Comparison of ENCODE assay signal across 9 cellular contexts in genomic region chr3:71723452-71724170, GRCh38. TPM values are rescaled to one million over a fixed set of nuclear protein-coding genes. Genes with fewer than 3 reads are reported as not detected.
DNase-seq lines count a peak whose midpoint lies in the region; ATAC-seq and TF ChIP-seq lines count a peak whose summit lies in the region.
"Had no signal": no experiment of that assay in that cellular context is flagged by ENCODE, and none has a peak within 500 bp of the region (broad histone marks: within the 10 kb centered on the region; RNA-seq: fewer than 3 reads in every experiment).

No MANE protein-coding gene starts in this region.

- H3K27me3 ChIP-seq in Loucy (ENCODE audit: insufficient read depth, low read length, poor library complexity, severe bottlenecking), result no peaks in the 10 kb centered on the region

- H3K9ac ChIP-seq in Loucy (ENCODE audit: low read depth, low read length, poor library complexity, severe bottlenecking), result peak overlapping the region; percentile 62

- peaks cover 15% of the 10 kb centered on the region for H3K27me3 Mint-ChIP-seq in chondrocyte (ENCODE audit: low read depth)

- H3K4me3 ChIP-seq in Loucy (ENCODE audit: low read length, poor library complexity, severe bottlenecking), result peak overlapping the region; percentile 76
- peak overlapping the region in 6 of 7 experiments; percentile 63 to 81 (median 74) for H3K4me3 ChIP-seq in skin epidermis

- peaks cover 4% of the 10 kb centered on the region for H3K36me3 Mint-ChIP-seq in chondrocyte (ENCODE audit: low read depth)

- peak overlapping the region; percentile 73 for H3K4me3 Mint-ChIP-seq in chondrocyte (ENCODE audit: unreplicated experiment)

- H3K27ac ChIP-seq in skin epidermis, result peak overlapping the region in 7 of 21 experiments; percentile 53 to 90 (median 81)

- intact Hi-C loops in head of caudate nucleus (cut with DNase I), result no loop called here

- H3K9me3 Mint-ChIP-seq in chondrocyte (ENCODE audit: low read depth), result no peaks in the 10 kb centered on the region

- H3K9me2 ChIP-seq in Loucy (replicated peaks; ENCODE audit: low read depth, low read length), result no peaks in the 10 kb centered on the region

- H3K4me1 ChIP-seq in Loucy (ENCODE audit: insufficient read depth, low read length, poor library complexity, severe bottlenecking), result peaks cover 65% of the 10 kb centered on the region

- H3K36me3 ChIP-seq in Loucy (ENCODE audit: insufficient read depth, low read length), result no peaks in the 10 kb centered on the region

- H3K79me2 ChIP-seq in Loucy (ENCODE audit: insufficient read depth, low read length), result peaks cover 11% of the 10 kb centered on the region

- H3F3A ChIP-seq in Loucy (ENCODE audit: low read depth), result peaks cover 4% of the 10 kb centered on the region; the same call in 1 of the 2 replicates

- no peak overlapping the region for H2AFZ ChIP-seq in Loucy (ENCODE audit: low read length)

- peaks cover 11% of the 10 kb centered on the region for H3K4me1 Mint-ChIP-seq in chondrocyte (ENCODE audit: low read depth)

- DNase-seq in chondrocyte (ENCODE audit: low spot score) (no peak), head of caudate nucleus (no peak), NCI-H2196 (lab: John Stamatoyannopoulos, UW; ENCODE audit: unreplicated experiment) (no peak), H4 (ENCODE audit: low spot score) (no peak)

- ATAC-seq in GM18868 (IDR thresholded peaks at IDR 0.05; ENCODE audit: unreplicated experiment) (peak; percentile 51), esophagus mucosa (no peak)

- H3K9me3 ChIP-seq in Loucy (ENCODE audit: insufficient read depth, low read depth, low read length), result no peaks in the 10 kb centered on the region

- no peak overlapping the region for H3K27ac Mint-ChIP-seq in chondrocyte (ENCODE audit: unreplicated experiment)

- H4K20me1 ChIP-seq in Loucy (ENCODE audit: insufficient read depth, low read length, poor library complexity, severe bottlenecking), result no peaks in the 10 kb centered on the region

- TF ChIP-seq CTCF in Loucy (conservative IDR thresholded peaks at IDR 0.05; ENCODE audit: low read length) (no peak), chondrocyte (IDR thresholded peaks at IDR 0.05) (no peak)

- H3K4me2 ChIP-seq in Loucy (ENCODE audit: low read depth, low read length, poor library complexity, severe bottlenecking), result peak overlapping the region; percentile 89

RNA-seq across cellular contexts. Expression of gene EIF4E3, which starts 1.6 kb away (rescaled TPM):
- 10.6 to 12.4 TPM (median 11.8 TPM) in 3 replicates for total RNA-seq in chondrocyte
- total RNA-seq in esophagus mucosa, result 15.7 TPM
- 0.91 and 0.97 TPM in 2 replicates for total RNA-seq in H4 (2014; rRNA removed; shearing (Covaris generic))

RNA-seq across cellular contexts. Expression of gene GPR27, which starts 30.0 kb away (rescaled TPM):
- total RNA-seq in chondrocyte (3.5 to 5.8 TPM (median 5.5 TPM) in 3 replicates), esophagus mucosa (4.3 TPM)
- total RNA-seq in H4 (2014; rRNA removed; shearing (Covaris generic)), result not detected in 2 replicates
- total RNA-seq: fibroblast of villous mesenchyme had no signal
